1 cellular context compared by ENCODE assay signal in the genomic region with DNA sequence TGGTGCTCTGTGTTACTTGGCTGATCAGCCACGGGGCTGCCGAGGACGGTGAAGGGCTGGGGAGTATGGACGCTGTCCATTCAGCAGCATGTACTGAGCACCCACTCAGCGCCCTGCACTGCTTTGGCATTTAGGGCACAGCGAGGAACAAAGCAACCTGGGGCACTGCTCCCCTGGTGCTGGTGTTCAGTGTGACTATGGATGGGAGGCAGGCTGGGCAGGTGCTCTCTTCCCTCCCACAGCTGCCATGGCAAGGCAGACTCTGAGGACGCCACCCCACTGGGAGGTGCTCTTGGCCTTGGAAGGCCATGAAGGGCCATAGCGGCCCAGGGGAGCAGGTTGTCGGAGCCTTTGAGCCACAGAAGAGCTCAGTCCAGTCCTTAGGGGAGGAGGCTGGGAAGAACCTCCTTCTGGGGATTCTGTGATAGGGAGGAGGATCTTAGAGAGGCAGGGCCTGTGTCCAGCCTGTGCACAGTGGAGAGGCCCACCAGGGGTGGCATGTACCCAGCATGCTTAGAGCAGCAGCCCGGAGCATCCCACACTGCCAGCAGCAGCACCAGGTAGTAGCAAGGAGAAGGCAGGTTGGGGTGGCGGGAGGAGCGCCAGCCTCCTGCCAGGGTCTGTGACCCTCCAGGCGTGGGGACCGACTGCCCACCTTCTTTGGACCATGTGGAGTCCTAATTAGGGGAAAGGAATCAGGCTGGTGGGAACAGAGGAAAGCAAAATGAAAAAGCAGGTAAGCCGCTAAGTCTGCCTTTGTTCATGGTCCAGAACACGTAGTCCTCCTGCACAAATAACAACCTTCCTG.
TF ChIP-seq lines count a peak whose summit lies in the region.

No MANE protein-coding gene starts in this region.

TF ChIP-seq in H1, 55 proteins besides CTCF, POLR2A, EP300 and RAD21:
- TF ChIP-seq RNF2 (IDR thresholded peaks at IDR 0.05; ENCODE audit: borderline replicate concordance, low read depth, low read length, missing control alignments, poor library complexity, severe bottlenecking) (no peak), ZNF274 (IDR thresholded peaks at IDR 0.05; ENCODE audit: borderline replicate concordance, extremely low read depth, low read length) (no peak), CHD2 (IDR thresholded peaks at IDR 0.05; ENCODE audit: low read length) (no peak), POLR2AphosphoS5 (IDR thresholded peaks at IDR 0.05; ENCODE audit: low read depth, low read length) (no peak), CEBPB (IDR thresholded peaks at IDR 0.05; ENCODE audit: low read depth, low read length) (no peak), SAP30 (IDR thresholded peaks at IDR 0.05; ENCODE audit: insufficient read depth, insufficient replicate concordance, low read length) (no peak), CTBP2 (IDR thresholded peaks at IDR 0.05; ENCODE audit: borderline replicate concordance, insufficient read depth, insufficient read length, low read length) (no peak), EZH2 (IDR thresholded peaks at IDR 0.05; ENCODE audit: low read depth, low read length, severe bottlenecking) (no peak), KDM5A (IDR thresholded peaks at IDR 0.05; ENCODE audit: low read length) (no peak), CREB1 (IDR thresholded peaks at IDR 0.05) (no peak), CBX8 (IDR thresholded peaks at IDR 0.05; ENCODE audit: borderline replicate concordance, low read depth, low read length) (no peak), HDAC2 (IDR thresholded peaks at IDR 0.05; ENCODE audit: borderline replicate concordance in 1 of 2, low read depth in 2 of 2, low read length in 2 of 2) (no peak), NANOG (IDR thresholded peaks at IDR 0.05; ENCODE audit: insufficient read depth, low read depth, low read length, poor library complexity, severe bottlenecking) (no peak), RXRA (IDR thresholded peaks at IDR 0.05; ENCODE audit: insufficient read depth, low read depth, low read length) (no peak), SP4 (IDR thresholded peaks at IDR 0.05; ENCODE audit: low read length) (no peak), HDAC6 (IDR thresholded peaks at IDR 0.05; ENCODE audit: low read depth, low read length) (no peak), KDM1A (IDR thresholded peaks at IDR 0.05; ENCODE audit: borderline replicate concordance, low read length) (no peak), FOSL1 (IDR thresholded peaks at IDR 0.05; ENCODE audit: insufficient read depth, low read depth, low read length) (no peak), SIX5 (IDR thresholded peaks at IDR 0.05; ENCODE audit: low read depth, low read length) (no peak)
TF ChIP-seq in H1: peak in this region for 0.
